Comparison of ENCODE assay signal across 21 cellular contexts in the genomic region with DNA sequence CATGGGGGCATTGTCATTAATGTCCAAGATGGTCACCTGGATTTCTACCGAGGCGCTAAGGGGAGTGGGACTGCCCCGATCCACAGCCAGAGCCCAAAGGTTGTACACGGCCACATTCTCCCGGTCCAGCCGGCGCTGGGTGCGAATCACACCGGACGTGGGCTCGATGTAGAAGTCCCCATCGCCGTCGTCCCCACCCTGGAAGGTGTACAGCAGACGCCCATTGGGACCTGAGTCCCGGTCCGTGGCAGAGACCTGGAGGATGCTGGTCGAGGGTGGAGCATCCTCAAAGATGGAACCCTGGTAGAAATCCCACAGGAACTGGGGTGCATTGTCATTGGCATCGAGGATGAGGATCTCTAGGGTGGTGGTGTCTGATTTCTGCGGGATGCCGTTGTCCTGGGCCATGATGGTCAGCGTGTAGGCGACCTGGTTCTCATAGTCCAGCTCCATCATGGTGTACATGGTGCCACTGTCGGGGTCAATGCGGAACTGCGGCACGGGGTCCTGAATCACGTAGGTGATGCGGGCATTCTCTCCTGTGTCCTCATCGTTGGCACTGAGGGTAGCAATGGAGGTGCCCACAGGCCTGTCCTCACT.
"Had no signal": no experiment of that assay in that cellular context is flagged by ENCODE, and none has a peak within 500 bp of the region (broad histone marks: within the 10 kb centered on the region; RNA-seq: fewer than 3 reads in every experiment).

No MANE protein-coding gene starts in this region.

- H3K9me3 Mint-ChIP-seq: activated CD4-positive, alpha-beta memory T cell treated with anti-CD3 and anti-CD28 coated beads, Interleukin-2, amount 10 ng/mL, durations not matched to agents 7 days and 5 days; activated CD4-positive, alpha-beta T cell treated with anti-CD3 and anti-CD28 coated beads, Interleukin-2, amount 10 ng/mL, durations not matched to agents 24 days and 14 days; activated naive CD4-positive, alpha-beta T cell treated with anti-CD3 and anti-CD28 coated beads, Interleukin-2, amount 50 U/mL, for 72 hours; naive thymus-derived CD8-positive, alpha-beta T cell; stimulated activated effector memory CD8-positive, alpha-beta T cell treated with anti-CD3 and anti-CD28 coated beads, Interleukin-12 subunit alpha, Interleukin-12 subunit beta, amount 100 ng/mL, for 72 hours; stimulated activated naive CD8-positive, alpha-beta T cell treated with anti-CD3 and anti-CD28 coated beads, Interleukin-15, amount 100 ng/mL, for 72 hours had no signal

- ATAC-seq: activated CD8-positive, alpha-beta memory T cell treated with anti-CD3 and anti-CD28 coated beads, Interleukin-2, amount 10 ng/mL, durations not matched to agents 7 days and 5 days; activated naive CD4-positive, alpha-beta T cell treated with anti-CD3 and anti-CD28 coated beads, Interleukin-2, amount 50 U/mL, for 72 hours; heart left ventricle; left colon; naive thymus-derived CD8-positive, alpha-beta T cell; pancreas; right lobe of liver; stimulated activated effector memory CD8-positive, alpha-beta T cell treated with anti-CD3 and anti-CD28 coated beads, Interleukin-12 subunit alpha, Interleukin-12 subunit beta, amount 100 ng/mL, for 72 hours; stimulated activated naive CD8-positive, alpha-beta T cell treated with anti-CD3 and anti-CD28 coated beads, Interleukin-15, amount 100 ng/mL, for 72 hours had no signal

- H3K4me3 Mint-ChIP-seq: activated CD4-positive, alpha-beta memory T cell treated with anti-CD3 and anti-CD28 coated beads, Interleukin-2, amount 10 ng/mL, durations not matched to agents 7 days and 5 days; activated CD4-positive, alpha-beta T cell treated with anti-CD3 and anti-CD28 coated beads, Interleukin-2, amount 10 ng/mL, durations not matched to agents 24 days and 14 days; activated CD8-positive, alpha-beta memory T cell treated with anti-CD3 and anti-CD28 coated beads, Interleukin-2, amount 10 ng/mL, durations not matched to agents 7 days and 5 days; stimulated activated effector memory CD8-positive, alpha-beta T cell treated with anti-CD3 and anti-CD28 coated beads, Interleukin-12 subunit alpha, Interleukin-12 subunit beta, amount 100 ng/mL, for 72 hours; stimulated activated naive CD8-positive, alpha-beta T cell treated with anti-CD3 and anti-CD28 coated beads, Interleukin-15, amount 100 ng/mL, for 72 hours had no signal

- H3K27me3 ChIP-seq: uterus had no signal

- FAIRE-seq: pancreas had no signal

- H3K27ac ChIP-seq: heart left ventricle, lower lobe of right lung, neutrophil, pancreas, right lobe of liver, tibial artery, uterus had no signal

- H3K9me3 ChIP-seq: heart left ventricle, lower lobe of right lung, neutrophil, pancreas, right lobe of liver, tibial artery, uterus had no signal

- H3K4me3 ChIP-seq: heart left ventricle, pancreas, right lobe of liver, tibial artery, uterus had no signal

- H3K36me3 ChIP-seq: heart left ventricle, lower lobe of right lung, neutrophil, pancreas, right lobe of liver, tibial artery, uterus had no signal

- DNase-seq: activated CD4-positive, alpha-beta memory T cell treated with anti-CD3 and anti-CD28 coated beads, Interleukin-2, amount 10 ng/mL, durations not matched to agents 7 days and 5 days; activated CD4-positive, alpha-beta T cell treated with anti-CD3 and anti-CD28 coated beads, Interleukin-2, amount 10 ng/mL, durations not matched to agents 24 days and 14 days; activated CD8-positive, alpha-beta memory T cell treated with anti-CD3 and anti-CD28 coated beads, Interleukin-2, amount 10 ng/mL, durations not matched to agents 7 days and 5 days; activated T-cell treated with anti-CD3 and anti-CD28 coated beads, Interleukin-2, amount 50 U/mL, for 1 hour; aorta; cerebellar nuclear complex; cortex of kidney; islet precursor cell; left colon; lower lobe of right lung; pancreas; right lobe of liver; stimulated activated CD4-positive, alpha-beta T cell treated with anti-CD3 and anti-CD28 coated beads, Interleukin-1b, Interleukin-23, amount 100 ng/mL, for 48 hours; stimulated activated naive CD8-positive, alpha-beta T cell treated with anti-CD3 and anti-CD28 coated beads, Interleukin-15, amount 100 ng/mL, for 72 hours; tibial artery; uterus had no signal

- H3K36me3 Mint-ChIP-seq: activated CD8-positive, alpha-beta memory T cell treated with anti-CD3 and anti-CD28 coated beads, Interleukin-2, amount 10 ng/mL, durations not matched to agents 7 days and 5 days; activated naive CD4-positive, alpha-beta T cell treated with anti-CD3 and anti-CD28 coated beads, Interleukin-2, amount 50 U/mL, for 72 hours; naive thymus-derived CD8-positive, alpha-beta T cell; stimulated activated effector memory CD8-positive, alpha-beta T cell treated with anti-CD3 and anti-CD28 coated beads, Interleukin-12 subunit alpha, Interleukin-12 subunit beta, amount 100 ng/mL, for 72 hours had no signal

- H3K27ac Mint-ChIP-seq: activated CD4-positive, alpha-beta memory T cell treated with anti-CD3 and anti-CD28 coated beads, Interleukin-2, amount 10 ng/mL, durations not matched to agents 7 days and 5 days; activated CD4-positive, alpha-beta T cell treated with anti-CD3 and anti-CD28 coated beads, Interleukin-2, amount 10 ng/mL, durations not matched to agents 24 days and 14 days; activated CD8-positive, alpha-beta memory T cell treated with anti-CD3 and anti-CD28 coated beads, Interleukin-2, amount 10 ng/mL, durations not matched to agents 7 days and 5 days; activated naive CD4-positive, alpha-beta T cell treated with anti-CD3 and anti-CD28 coated beads, Interleukin-2, amount 50 U/mL, for 72 hours; naive thymus-derived CD8-positive, alpha-beta T cell; stimulated activated effector memory CD8-positive, alpha-beta T cell treated with anti-CD3 and anti-CD28 coated beads, Interleukin-12 subunit alpha, Interleukin-12 subunit beta, amount 100 ng/mL, for 72 hours; stimulated activated naive CD8-positive, alpha-beta T cell treated with anti-CD3 and anti-CD28 coated beads, Interleukin-15, amount 100 ng/mL, for 72 hours had no signal
